8 cellular contexts compared by ENCODE assay signal in the genomic region with DNA sequence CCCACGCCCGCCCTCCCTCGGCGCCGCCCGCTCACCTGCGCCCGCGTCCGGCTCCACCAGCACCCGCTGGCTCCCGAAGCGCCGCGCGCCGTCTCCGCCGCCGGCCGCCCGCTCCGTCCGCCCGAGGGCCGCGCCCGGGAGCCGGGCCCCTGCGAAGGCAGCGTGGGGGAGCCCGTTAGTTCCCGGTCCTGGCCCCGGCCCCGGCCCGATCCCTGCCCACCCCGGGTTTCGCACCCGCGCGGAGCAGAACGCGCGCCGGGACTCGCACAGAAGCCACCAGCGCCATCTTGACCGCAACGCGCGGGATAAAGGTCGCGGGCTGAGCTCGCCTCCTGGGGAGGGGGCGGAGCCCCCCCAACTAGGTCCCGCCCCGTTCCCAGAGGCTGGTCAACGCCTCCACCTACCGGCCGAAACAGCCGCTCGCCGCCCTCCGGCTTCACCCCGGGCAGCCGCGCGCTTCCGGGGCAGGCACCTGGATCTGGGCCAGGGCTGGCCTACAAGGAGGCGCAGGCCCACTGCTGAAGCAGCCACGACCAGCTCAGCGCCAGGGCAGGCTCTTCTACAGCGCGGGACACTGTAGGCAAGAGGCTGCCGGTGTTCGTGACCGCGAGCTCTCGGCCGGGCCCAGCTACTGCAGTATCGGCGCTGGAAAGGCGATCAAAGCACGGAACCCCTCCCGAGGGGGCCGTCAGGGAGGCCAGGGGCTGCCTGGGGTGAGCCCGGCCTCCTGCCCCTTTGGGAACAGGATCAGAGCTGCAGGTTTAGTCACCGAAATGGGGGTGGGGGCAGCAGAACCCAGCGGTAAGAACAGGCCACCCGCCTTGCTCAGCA.
DNase-seq lines count a peak whose midpoint lies in the region; ATAC-seq and TF ChIP-seq lines count a peak whose summit lies in the region.

A gene with protein sequence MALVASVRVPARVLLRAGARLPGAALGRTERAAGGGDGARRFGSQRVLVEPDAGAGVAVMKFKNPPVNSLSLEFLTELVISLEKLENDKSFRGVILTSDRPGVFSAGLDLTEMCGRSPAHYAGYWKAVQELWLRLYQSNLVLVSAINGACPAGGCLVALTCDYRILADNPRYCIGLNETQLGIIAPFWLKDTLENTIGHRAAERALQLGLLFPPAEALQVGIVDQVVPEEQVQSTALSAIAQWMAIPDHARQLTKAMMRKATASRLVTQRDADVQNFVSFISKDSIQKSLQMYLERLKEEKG (minus strand): TSS at position 307 of the 831 bp plus-strand sequence. CDS start 21 bp downstream, at position 286.

- peak; percentile 54 for TF ChIP-seq CTCF in AG10803 (conservative IDR thresholded peaks at IDR 0.05; ENCODE audit: low read length)
- TF ChIP-seq CTCF in choroid plexus epithelial cell (conservative IDR thresholded peaks at IDR 0.05; ENCODE audit: low read depth, low read length), result peak; percentile 62

- DNase-seq in AG10803 (ENCODE audit: low read depth) (peak; percentile 94), NCI-H446 (lab: John Stamatoyannopoulos, UW) (peak; percentile 72 to 95), choroid plexus epithelial cell (ENCODE audit: low read depth) (peak; percentile 93), kidney glomerular epithelial cell (lab: John Stamatoyannopoulos, UW) (peak; percentile 85)
- DNase-seq in activated CD4-positive, alpha-beta T cell treated with anti-CD3 and anti-CD28 coated beads for 24 hours (ENCODE audit: low read depth in 2 of 2), result peak; percentile 62 to 77
- peak; percentile 51 to 58 for DNase-seq in stimulated activated CD4-positive, alpha-beta T cell treated with anti-CD3 and anti-CD28 coated beads, Interleukin-1b, Interleukin-23, amount 100 ng/mL, for 1 hour (ENCODE audit: low read depth in 2 of 2)

- ATAC-seq in GM18909 (IDR thresholded peaks at IDR 0.05; ENCODE audit: poor library complexity, unreplicated experiment) (peak; percentile 90), HG03175 (IDR thresholded peaks at IDR 0.05; ENCODE audit: unreplicated experiment) (peak; percentile 90)

- H3K4me3 ChIP-seq in AG10803 (ENCODE audit: low read length) (peak within 1 kb of the TSS; percentile 73), choroid plexus epithelial cell (ENCODE audit: low read depth, low read length) (peak within 1 kb of the TSS; percentile 75)

Comparison
In these comparisons a context has a peak if more than half of its experiments do, and no peak if none do; other contexts are left out.
1. Peak in every context shown above with its lines: DNase-seq, ATAC-seq and H3K4me3 ChIP-seq.